In genomic region chr17:43021739-43022512, GRCh38 we compare ENCODE assay signal across 8 cellular contexts. TPM values are rescaled to one million over a fixed set of nuclear protein-coding genes. Genes with fewer than 3 reads are reported as not detected.
DNase-seq lines count a peak whose midpoint lies in the region; ATAC-seq and TF ChIP-seq lines count a peak whose summit lies in the region.

VAT1 (minus strand) TSS chr17:43022385; CDS start chr17:43022322, 63 bp downstream.

- no peaks in the 10 kb centered on the region for H4K20me1 ChIP-seq in Karpas-422 (ENCODE audit: insufficient read depth, low read depth, low read length)

- H3K4me3 Mint-ChIP-seq in natural killer cell treated with Interleukin-12 subunit alpha and Interleukin-12 subunit beta and Interleukin-15 and Interleukin-18, amount 100 ng/mL, for 72 hours: peak within 1 kb of the TSS; percentile 82

- no peak for TF ChIP-seq CTCF in fibroblast of villous mesenchyme (IDR thresholded peaks at IDR 0.05; ENCODE audit: insufficient read depth, low read depth, low read length)

- H3K4me1 ChIP-seq in ES-I3 (ENCODE audit: insufficient read depth, low read length) (peaks cover 23% of the 10 kb centered on the region), Karpas-422 (ENCODE audit: low read length) (peaks cover 28% of the 10 kb centered on the region)

- H3K27me3 Mint-ChIP-seq in natural killer cell treated with Interleukin-12 subunit alpha and Interleukin-12 subunit beta and Interleukin-15 and Interleukin-18, amount 100 ng/mL, for 72 hours: no peaks in the 10 kb centered on the region

- H3K79me2 ChIP-seq in Karpas-422 (ENCODE audit: low read length): peaks cover 13% of the 10 kb centered on the region; the same call in 1 of the 2 replicates

- DNase-seq in Karpas-422 (peak; percentile 84), SHP77 treated with DMSO at 0.1 percent for 48 hours (lab: John Stamatoyannopoulos, UW) (peak; percentile 28), fibroblast of villous mesenchyme (ENCODE audit: low read depth) (peak; percentile 80), substantia nigra (lab: John Stamatoyannopoulos, UW) (peak in 47 of 49 donors; percentile 14 to 81 (median 62))
- DNase-seq in activated naive CD4-positive, alpha-beta T cell (lab: John Stamatoyannopoulos, UW): peak in 3 of 4 experiments; percentile 35 to 57 (median 40)
- DNase-seq in natural killer cell treated with Interleukin-12 subunit alpha and Interleukin-12 subunit beta and Interleukin-15 and Interleukin-18, amount 100 ng/mL, for 72 hours (ENCODE audit: low spot score): peak; percentile 71

- no peaks in the 10 kb centered on the region for H3K27me3 ChIP-seq in Karpas-422 (ENCODE audit: low read length)

- peak within 1 kb of the TSS; percentile 82 for H3K4me2 ChIP-seq in Karpas-422 (ENCODE audit: low read depth, low read length, poor library complexity, severe bottlenecking)

- H3K4me3 ChIP-seq in Karpas-422 (ENCODE audit: low read length): peak within 1 kb of the TSS; percentile 84
- peak within 1 kb of the TSS; percentile 99 for H3K4me3 ChIP-seq in fibroblast of villous mesenchyme (ENCODE audit: low read depth, low read length)

- no peak within 1 kb of the TSS for H3K27ac Mint-ChIP-seq in natural killer cell treated with Interleukin-12 subunit alpha and Interleukin-12 subunit beta and Interleukin-15 and Interleukin-18, amount 100 ng/mL, for 72 hours

- peak within 1 kb of the TSS; percentile 23; the same call in 1 of the 2 replicates for H3K27ac ChIP-seq in Karpas-422 (ENCODE audit: low read length)
- peak within 1 kb of the TSS; percentile 79 for H3K27ac ChIP-seq in substantia nigra (ENCODE audit: low read depth, low read length, poor library complexity, severe bottlenecking)

- peaks cover 13 to 32% of the 10 kb centered on the region in 2 donors for H3K4me1 Mint-ChIP-seq in natural killer cell treated with Interleukin-12 subunit alpha and Interleukin-12 subunit beta and Interleukin-15 and Interleukin-18, amount 100 ng/mL, for 72 hours (ENCODE audit: low read depth in 2 of 2)

- ATAC-seq in natural killer cell treated with Interleukin-12 subunit alpha and Interleukin-12 subunit beta and Interleukin-15 and Interleukin-18, amount 100 ng/mL, for 72 hours: peak; percentile 72 to 85
- ATAC-seq in HG03025 (IDR thresholded peaks at IDR 0.05; ENCODE audit: low FRiP score, unreplicated experiment): no peak

- H3K9me3 Mint-ChIP-seq in natural killer cell treated with Interleukin-12 subunit alpha and Interleukin-12 subunit beta and Interleukin-15 and Interleukin-18, amount 100 ng/mL, for 72 hours: no peaks in the 10 kb centered on the region

- peak within 1 kb of the TSS; percentile 100 for H3K9ac ChIP-seq in ES-I3 (ENCODE audit: low read depth, low read length)
- H3K9ac ChIP-seq in Karpas-422 (ENCODE audit: low read length): peak within 1 kb of the TSS; percentile 82

- no peaks in the 10 kb centered on the region for H3K9me3 ChIP-seq in ES-I3 (ENCODE audit: control insufficient read depth, insufficient read depth, low read length)
- no peaks in the 10 kb centered on the region for H3K9me3 ChIP-seq in Karpas-422 (ENCODE audit: low read length)

- H3K36me3 Mint-ChIP-seq in natural killer cell treated with Interleukin-12 subunit alpha and Interleukin-12 subunit beta and Interleukin-15 and Interleukin-18, amount 100 ng/mL, for 72 hours: no peaks in the 10 kb centered on the region

- H2AFZ ChIP-seq in Karpas-422 (ENCODE audit: low read length): peak within 1 kb of the TSS; percentile 86

- H3K9me2 ChIP-seq in Karpas-422 (replicated peaks; ENCODE audit: insufficient read depth, low read length): no peaks in the 10 kb centered on the region

- H3K36me3 ChIP-seq in ES-I3 (ENCODE audit: insufficient read depth, low read length) (peaks cover 10% of the 10 kb centered on the region; the same call in 1 of the 2 replicates), Karpas-422 (ENCODE audit: insufficient read depth, low read length) (no peaks in the 10 kb centered on the region)

RNA-seq across cellular contexts. Expression of gene VAT1, which starts in this region (rescaled TPM):
- total RNA-seq in Karpas-422 (2014; rRNA removed; shearing (Covaris generic); ENCODE audit: low replicate concordance): 45.7 and 55.1 TPM in 2 replicates
- 207 and 320 TPM in 2 replicates for total RNA-seq in fibroblast of villous mesenchyme
- total RNA-seq in natural killer cell treated with Interleukin-12 subunit alpha and Interleukin-12 subunit beta and Interleukin-15 and Interleukin-18, amount 100 ng/mL, for 72 hours: 10 to 100 TPM in 1 of 2 donors, 1 to 10 TPM in 1; 9.0 to 19.0 TPM

Comparison
In these comparisons a context has a peak if more than half of its experiments do, and no peak if none do; other contexts are left out.
1. DNase-seq: peak in every context shown above with its lines; median percentile 84 in Karpas-422; 80 in fibroblast of villous mesenchyme; 71 in natural killer cell treated with Interleukin-12 subunit alpha and Interleukin-12 subunit beta and Interleukin-15 and Interleukin-18, amount 100 ng/mL, for 72 hours; 62 in substantia nigra; 40 in activated naive CD4-positive, alpha-beta T cell; 28 in SHP77 treated with DMSO at 0.1 percent for 48 hours.